Comparison of ENCODE assay signal across 27 cellular contexts in genomic region chr2:25335971-25336370, GRCh38. TPM values are rescaled to one million over a fixed set of nuclear protein-coding genes. Genes with fewer than 3 reads are reported as not detected.
A peak's percentile ranks its signal among the peaks of the same experiment; 100 is the strongest.
DNase-seq lines count a peak whose midpoint lies in the region; ATAC-seq, FAIRE-seq and TF ChIP-seq lines count a peak whose summit lies in the region.
"Had no signal": no experiment of that assay in that cellular context is flagged by ENCODE, and none has a peak within 500 bp of the region (broad histone marks: within the 10 kb centered on the region; RNA-seq: fewer than 3 reads in every experiment).

No MANE protein-coding gene starts in this region.

- H4K5ac ChIP-seq in H1 (ENCODE audit: insufficient read length, low read depth, low read length): no peak overlapping the region

- no peak overlapping the region for H3K4ac ChIP-seq in H1 (replicated peaks; ENCODE audit: insufficient read length, low read depth, low read length)

- FAIRE-seq in H1 (lab: Jason Lieb, UNC): no peak
- FAIRE-seq: GM12891, K562 had no signal

- H3K23me2 ChIP-seq in H1 (ENCODE audit: low read depth, low read length): peaks cover 9% of the 10 kb centered on the region; the same call in 1 of the 2 replicates

- no peaks in the 10 kb centered on the region for H3K27me3 ChIP-seq in CD8-positive, alpha-beta T cell (ENCODE audit: insufficient read depth, low read length)
- H3K27me3 ChIP-seq in H1 (replicated peaks in 1 of 4; ENCODE audit: control insufficient read depth in 3 of 4, extremely low read depth in 1 of 4, insufficient read depth in 3 of 4, low read length in 3 of 4) (peaks cover 0 to 8% (median 2%) of the 10 kb centered on the region in 4 experiments; a peak in 3 of 7 replicates), skeletal muscle tissue (ENCODE audit: control insufficient read depth in 3 of 3, insufficient read depth in 3 of 3, low read length in 3 of 3) (no peaks in the 10 kb centered on the region), HAP-1 (ENCODE audit: low read depth) (no peaks in the 10 kb centered on the region)

- no peak overlapping the region for H2AFZ ChIP-seq in H1 (ENCODE audit: low read length)

- H3K56ac ChIP-seq in H1 (replicated peaks; ENCODE audit: insufficient read length, low read depth, low read length): no peak overlapping the region

- no peak for TF ChIP-seq EP300 in H1 (IDR thresholded peaks at IDR 0.05; ENCODE audit: borderline replicate concordance in 1 of 2, low read depth in 2 of 2, low read length in 2 of 2)

- no peak overlapping the region for H4K91ac ChIP-seq in H1 (replicated peaks; ENCODE audit: insufficient read length, low read length)

- no peak for TF ChIP-seq CTCF in CD8-positive, alpha-beta T cell (IDR thresholded peaks at IDR 0.05)
- no peak for TF ChIP-seq CTCF in H1 (IDR thresholded peaks at IDR 0.05; ENCODE audit: control extremely low read depth in 1 of 3, insufficient read depth in 1 of 3, low read depth in 1 of 3, low read length in 3 of 3)

- no peak overlapping the region for H2BK5ac ChIP-seq in H1 (ENCODE audit: low read depth, low read length)

- no peak overlapping the region for H3K14ac ChIP-seq in H1 (ENCODE audit: insufficient read length)

- H4K8ac ChIP-seq in H1 (ENCODE audit: extremely low read depth, insufficient read depth, low read length): no peak overlapping the region

- peaks cover 3 to 11% of the 10 kb centered on the region in 2 experiments for H4K20me1 ChIP-seq in H1 (replicated peaks in 1 of 2; ENCODE audit: control insufficient read depth in 1 of 2, insufficient read depth in 2 of 2, low read length in 2 of 2)

- no peaks in the 10 kb centered on the region for H3K36me3 ChIP-seq in CD8-positive, alpha-beta T cell (ENCODE audit: insufficient read depth, low read length)
- no peaks in the 10 kb centered on the region for H3K36me3 ChIP-seq in H1 (ENCODE audit: control insufficient read depth in 2 of 4, insufficient read depth in 4 of 4, low read length in 3 of 4)
- H3K36me3 ChIP-seq in skeletal muscle tissue (ENCODE audit: control insufficient read depth in 3 of 3, insufficient read depth in 3 of 3, low read length in 3 of 3): peaks cover 0 to 4% (median 3%) of the 10 kb centered on the region in 3 donors
- H3K36me3 ChIP-seq in HAP-1 (replicated peaks): no peaks in the 10 kb centered on the region

- no peak overlapping the region for H2BK12ac ChIP-seq in H1 (ENCODE audit: low read depth, low read length)

- no peak for TF ChIP-seq POLR2A in H1 (IDR thresholded peaks at IDR 0.05; ENCODE audit: control extremely low read depth in 1 of 2, low read depth in 2 of 2, low read length in 2 of 2)

- DNase-seq in NCI-H82 (lab: John Stamatoyannopoulos, UW) (peak; percentile 46), NCI-H82 treated with DMSO at 0.1 percent for 48 hours (lab: John Stamatoyannopoulos, UW; ENCODE audit: unreplicated experiment) (no peak), H1 (ENCODE audit: low read depth in 1 of 2, low spot score in 2 of 2) (peak in 1 of 2 experiments; percentile 54), HAP-1 (ENCODE audit: low spot score in 2 of 2) (no peak)
- DNase-seq in CD8-positive, alpha-beta T cell: no peak
- DNase-seq in activated CD8-positive, alpha-beta memory T cell treated with anti-CD3 and anti-CD28 coated beads for 24 hours: no peak
- DNase-seq: activated B cell treated with CpG ODN at 0.5 μM for 24 hours; activated CD4-positive, alpha-beta T cell treated with anti-CD3 and anti-CD28 coated beads, Interleukin-2, amount 50 U/mL, for 48 hours; activated gamma-delta T cell; Caco-2; effector memory CD4-positive, alpha-beta T cell; erythroblast; foreskin fibroblast; HCEC 1CT; MM.1S; naive B cell; retina; T-helper 9 cell; trophoblast cell had no signal

- no peak overlapping the region for H3K4me3 ChIP-seq in CD8-positive, alpha-beta T cell (ENCODE audit: low read depth, low read length)
- no peak overlapping the region for H3K4me3 ChIP-seq in H1 (ENCODE audit: extremely low read depth in 1 of 4, insufficient read depth in 2 of 4, low read depth in 3 of 4, low read length in 4 of 4)
- H3K4me3 ChIP-seq in skeletal muscle tissue (ENCODE audit: low read length in 3 of 3): peak overlapping the region in 1 of 3 donors; percentile 49
- no peak overlapping the region for H3K4me3 ChIP-seq in HAP-1
- H3K4me3 ChIP-seq: K562 had no signal

- no peak overlapping the region for H3K4me3 Mint-ChIP-seq in CD8-positive, alpha-beta T cell
- H3K4me3 Mint-ChIP-seq: activated B cell treated with CpG ODN at 0.5 μM for 24 hours; stimulated activated naive CD8-positive, alpha-beta T cell treated with anti-CD3 and anti-CD28 coated beads, Interleukin-15, Interleukin-2, amounts not matched to agents 100 ng/mL and 50 ng/mL, for 24 hours had no signal

- H3K4me1 ChIP-seq in CD8-positive, alpha-beta T cell (ENCODE audit: insufficient read depth, low read length): peaks cover 94% of the 10 kb centered on the region
- H3K4me1 ChIP-seq in H1 (replicated peaks in 1 of 4; ENCODE audit: control insufficient read depth in 3 of 4, insufficient read depth in 4 of 4, low read length in 3 of 4) (peaks cover 18 to 54% (median 33%) of the 10 kb centered on the region in 4 experiments), skeletal muscle tissue (ENCODE audit: control insufficient read depth in 3 of 3, insufficient read depth in 3 of 3, low read length in 3 of 3) (peaks cover 82 to 91% (median 85%) of the 10 kb centered on the region in 3 donors), HAP-1 (peaks cover 4% of the 10 kb centered on the region)
- H3K4me1 ChIP-seq: Caco-2 had no signal

- H2AK5ac ChIP-seq in H1 (ENCODE audit: low read depth, low read length): peak overlapping the region; percentile 65; the same call in 1 of the 2 replicates

- no peak overlapping the region for H3K23ac ChIP-seq in H1 (ENCODE audit: insufficient read length)

- H3K27me3 Mint-ChIP-seq in CD8-positive, alpha-beta T cell (ENCODE audit: low read depth): no peaks in the 10 kb centered on the region
- H3K27me3 Mint-ChIP-seq: activated B cell treated with CpG ODN at 0.5 μM for 24 hours; stimulated activated naive CD8-positive, alpha-beta T cell treated with anti-CD3 and anti-CD28 coated beads, Interleukin-15, Interleukin-2, amounts not matched to agents 100 ng/mL and 50 ng/mL, for 24 hours had no signal

- H3K79me2 ChIP-seq in H1 (ENCODE audit: control insufficient read depth in 1 of 2, insufficient read depth in 2 of 2, low read length in 2 of 2): peaks cover 0 to 4% of the 10 kb centered on the region in 2 experiments; a peak in 1 of 4 replicates

- H3K4me1 Mint-ChIP-seq in CD8-positive, alpha-beta T cell (ENCODE audit: low read depth): peaks cover 82% of the 10 kb centered on the region

- H3K4me2 ChIP-seq in H1 (ENCODE audit: insufficient read depth in 1 of 2, low read depth in 2 of 2, low read length in 2 of 2): peak overlapping the region; percentile 6 to 52

- peak overlapping the region; percentile 79 for H3K27ac Mint-ChIP-seq in CD8-positive, alpha-beta T cell
- H3K27ac Mint-ChIP-seq: activated B cell treated with CpG ODN at 0.5 μM for 24 hours had no signal

- 69% methylated on average over 6 of the region's 6 CpGs; no CpG with 5 or more reads in 1 of the 2 experiments for WGBS in H1 (ENCODE audit: extremely low coverage in 1 of 2, insufficient coverage in 1 of 2, insufficient read length in 1 of 2, insufficient replicate concordance in 2 of 2, low coverage in 1 of 2, low lambda C conversion rate in 2 of 2, missing lambda C conversion rate in 1 of 2), 2 experiments

- no peak for TF ChIP-seq RAD21 in H1 (IDR thresholded peaks at IDR 0.05 in 1 of 2, conservative IDR thresholded peaks at IDR 0.05 in 1 of 2; ENCODE audit: low read depth in 2 of 2, low read length in 2 of 2)

- H3K9me3 Mint-ChIP-seq in CD8-positive, alpha-beta T cell: no peaks in the 10 kb centered on the region
- H3K9me3 Mint-ChIP-seq: activated B cell treated with CpG ODN at 0.5 μM for 24 hours; brain; naive B cell; stimulated activated naive CD8-positive, alpha-beta T cell treated with anti-CD3 and anti-CD28 coated beads, Interleukin-15, Interleukin-2, amounts not matched to agents 100 ng/mL and 50 ng/mL, for 24 hours had no signal

- no peak overlapping the region for H3K9ac ChIP-seq in H1 (replicated peaks in 1 of 4; ENCODE audit: extremely low read depth in 1 of 4, low read depth in 3 of 4, low read length in 3 of 4)
- H3K9ac ChIP-seq in skeletal muscle tissue (ENCODE audit: low read depth in 1 of 3, low read length in 3 of 3): peak overlapping the region; percentile 54 to 92 (median 66)

- no peak overlapping the region for H2BK15ac ChIP-seq in H1 (ENCODE audit: low read length)

- no peak for ATAC-seq in CD8-positive, alpha-beta T cell
- ATAC-seq in GM21367 (IDR thresholded peaks at IDR 0.05; ENCODE audit: unreplicated experiment): no peak
- ATAC-seq: K562, left lobe of liver had no signal

- POLR2A ChIA-PET in CD8-positive, alpha-beta T cell (lab: Charles Lee): interaction anchor here (1.0 to 1.5 kb wide), 2 partner anchors 21 to 26 kb away, joined by 3 to 7 read pairs; no protein-coding TSS in a partner anchor
- POLR2A ChIA-PET in H1 (lab: Charles Lee; ENCODE audit: partially characterized antibody): interaction anchor here (1.1 to 2.0 kb wide), 2 partner anchors 26 to 70 kb away, joined by 3 to 5 read pairs; no protein-coding TSS in a partner anchor

- intact Hi-C loops in CD8-positive, alpha-beta T cell (cut with DNase I, micrococcal nuclease): loop anchor here in 1 of 2 experiments (2.0 kb wide), 1 partner anchor 23 kb away; no protein-coding TSS in a partner anchor

- no peak overlapping the region; the same call in 1 of the 2 replicates for H3K18ac ChIP-seq in H1 (ENCODE audit: extremely low read depth, low read length)

- no peak overlapping the region for H3K27ac ChIP-seq in CD8-positive, alpha-beta T cell (ENCODE audit: low read depth, low read length)
- H3K27ac ChIP-seq in H1 (ENCODE audit: low read depth, low read length): no peak overlapping the region
- H3K27ac ChIP-seq in skeletal muscle tissue (ENCODE audit: low read depth, low read length): peak overlapping the region; percentile 85
- H3K27ac ChIP-seq: 22Rv1 had no signal

- peaks cover 3% of the 10 kb centered on the region for H3K79me1 ChIP-seq in H1 (ENCODE audit: low read depth, low read length)

- H2BK120ac ChIP-seq in H1 (replicated peaks; ENCODE audit: low read depth, low read length): no peak overlapping the region

- in situ Hi-C loops in HAP-1 (cut with MboI; ENCODE audit: low sequenced_read_pairs): no loop called here

- no peak overlapping the region for H2BK20ac ChIP-seq in H1 (ENCODE audit: low read length)

- H3K9me3 ChIP-seq in CD8-positive, alpha-beta T cell (ENCODE audit: low read length): no peaks in the 10 kb centered on the region
- no peaks in the 10 kb centered on the region for H3K9me3 ChIP-seq in H1 (ENCODE audit: insufficient read depth in 2 of 2, low read depth in 1 of 2, low read length in 1 of 2)
- no peaks in the 10 kb centered on the region for H3K9me3 ChIP-seq in skeletal muscle tissue (ENCODE audit: control insufficient read depth in 3 of 3, low read length in 3 of 3)
- H3K9me3 ChIP-seq in HAP-1: no peaks in the 10 kb centered on the region
- H3K9me3 ChIP-seq: Caco-2 had no signal

- H3K36me3 Mint-ChIP-seq in CD8-positive, alpha-beta T cell: peaks cover 12% of the 10 kb centered on the region
- H3K36me3 Mint-ChIP-seq: brain had no signal

- CTCF ChIA-PET in CD8-positive, alpha-beta T cell (lab: Charles Lee): interaction anchor here (1.3 to 3.0 kb wide), 4 partner anchors 12 to 63 kb away, joined by 5 to 15 read pairs (median 5); no protein-coding TSS in a partner anchor
- CTCF ChIA-PET in H1 (lab: Charles Lee; ENCODE audit: partially characterized antibody): interaction anchor here (0.9 to 11.4 kb wide), 6 partner anchors 11 to 59 kb away, joined by 3 to 178 read pairs (median 5); no protein-coding TSS in a partner anchor

RNA-seq across cellular contexts. Expression of gene DNMT3A, which starts 5.8 kb away (rescaled TPM):
- total RNA-seq in CD8-positive, alpha-beta T cell: 10 to 100 TPM; 66.6 to 67.9 TPM
- total RNA-seq in H1 (2021; fragmentation: NEBNext Ultra II Directional; extraction: Animal tissue kit (Norgen Biotek cat#: 25700)): 162 and 178 TPM in 2 replicates
- polyA plus RNA-seq in H1 (2011; rRNA removed): 33.6 and 50.8 TPM in 2 replicates
- polyA plus RNA-seq in H1 (2011; cell fraction: cytosol; rRNA removed): 36.6 TPM
- 120 TPM for polyA plus RNA-seq in H1 (2011; cell fraction: nucleus; rRNA removed)
- polyA plus RNA-seq in H1 (2012, experiment 1 of 2): 95.4 to 118 TPM (median 100 TPM) in 4 replicates
- 19.1 TPM for polyA plus RNA-seq in H1 (2012, experiment 2 of 2)
- 58.9 TPM for polyA plus RNA-seq in H1 (2013, experiment 1 of 2)
- polyA plus RNA-seq in H1 (2013, experiment 2 of 2): 54.4 TPM
- 80.2 and 102 TPM in 2 replicates for polyA minus RNA-seq in H1 (2011; rRNA and poly(A)+ RNA removed)
- polyA minus RNA-seq in H1 (2011; cell fraction: cytosol; rRNA and poly(A)+ RNA removed): 99.8 TPM
- 85.2 TPM for polyA minus RNA-seq in H1 (2011; cell fraction: nucleus; rRNA and poly(A)+ RNA removed)
- total RNA-seq in skeletal muscle tissue: 62.1 TPM

Comparison
In these comparisons a context has a peak if more than half of its experiments do, and no peak if none do; other contexts are left out.
1. H3K9ac ChIP-seq: peak in skeletal muscle tissue (3 of 3); none in H1 (0 of 4).